ENCODE assay signal across 17 cellular contexts in the genomic region with DNA sequence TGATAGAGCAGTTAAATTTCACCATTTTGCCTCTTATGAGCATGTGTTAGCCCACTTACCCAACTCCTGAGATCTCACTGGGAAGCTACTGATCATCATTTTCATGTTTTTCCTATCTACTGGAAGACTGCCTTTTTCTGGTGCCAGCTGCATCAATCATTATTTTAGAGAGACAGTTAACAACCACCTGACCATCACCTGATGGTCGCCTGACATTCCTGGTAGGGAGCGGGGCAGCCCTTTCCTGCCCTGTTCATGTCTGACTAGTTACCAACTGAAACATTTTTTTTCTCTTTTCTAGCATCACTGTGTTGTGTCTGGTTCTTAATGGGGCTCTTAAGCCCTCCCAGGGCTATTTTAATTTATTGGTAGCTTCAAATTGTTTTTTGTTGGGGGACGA. TPM values are rescaled to one million over a fixed set of nuclear protein-coding genes. Genes with fewer than 3 reads are reported as not detected.
DNase-seq lines count a peak whose midpoint lies in the region; TF ChIP-seq lines count a peak whose summit lies in the region.
"Had no signal": no experiment of that assay in that cellular context is flagged by ENCODE, and none has a peak within 500 bp of the region (broad histone marks: within the 10 kb centered on the region; RNA-seq: fewer than 3 reads in every experiment).

No MANE protein-coding gene starts in this region.

- H3K4me3 ChIP-seq in neutrophil (ENCODE audit: low read depth in 1 of 2, low read length in 1 of 2): no peak overlapping the region
- H3K4me3 ChIP-seq: HAP-1 had no signal

- peak overlapping the region; percentile 65 for H3K27ac ChIP-seq in neutrophil
- H3K27ac ChIP-seq: 22Rv1 had no signal

- H3K9me3 Mint-ChIP-seq in Calu3 (ENCODE audit: low read depth, unreplicated experiment): peaks cover 9% of the 10 kb centered on the region

- H3K4me1 ChIP-seq in neutrophil (ENCODE audit: control insufficient read depth in 1 of 2, insufficient read depth in 1 of 2, low read depth in 1 of 2, low read length in 1 of 2): peaks cover 20 to 27% of the 10 kb centered on the region in 2 experiments
- H3K4me1 ChIP-seq: HAP-1 had no signal

- peaks cover 24% of the 10 kb centered on the region for H3K27me3 Mint-ChIP-seq in Calu3 (ENCODE audit: unreplicated experiment)

- in situ Hi-C loops in SK-MEL-5 (cut with HindIII; ENCODE audit: low pct_unique_long_range_greater_than_20kb, low sequenced_read_pairs): no loop called here

- intact Hi-C loops in Calu3 (cut with micrococcal nuclease; ENCODE audit: unreplicated experiment): loop anchor here (10.0 kb wide), 1 partner anchor 404 kb away; no protein-coding TSS in a partner anchor

- H3K27ac Mint-ChIP-seq in Calu3 (ENCODE audit: unreplicated experiment): no peak overlapping the region
- H3K27ac Mint-ChIP-seq: HFFc6 had no signal

- CTCF ChIA-PET in Calu3 (lab: Charles Lee): interaction anchor here (1.4 to 1.7 kb wide), 2 partner anchors 20 to 180 kb away, joined by 7 read pairs; partner anchors contain the start of gene PATL1

- H3K36me3 ChIP-seq in neutrophil: no peaks in the 10 kb centered on the region
- H3K36me3 ChIP-seq: HAP-1 had no signal

- H3K4me1 Mint-ChIP-seq in Calu3 (ENCODE audit: low read depth, unreplicated experiment): peaks cover 8% of the 10 kb centered on the region
- H3K4me1 Mint-ChIP-seq: CD4-positive, CD25-positive, alpha-beta regulatory T cell had no signal

- H3K9me3 ChIP-seq in neutrophil: no peaks in the 10 kb centered on the region
- H3K9me3 ChIP-seq: HAP-1 had no signal

- H3K36me3 Mint-ChIP-seq in Calu3 (ENCODE audit: insufficient read depth, unreplicated experiment): no peaks in the 10 kb centered on the region
- H3K36me3 Mint-ChIP-seq: CD4-positive, CD25-positive, alpha-beta regulatory T cell had no signal

- no peak overlapping the region for H3K4me3 Mint-ChIP-seq in Calu3 (ENCODE audit: low read depth, unreplicated experiment)
- H3K4me3 Mint-ChIP-seq: CD4-positive, CD25-positive, alpha-beta regulatory T cell; HFFc6 had no signal

- H3K27me3 ChIP-seq in neutrophil: no peaks in the 10 kb centered on the region

- BruUV-seq in Calu3 (replicated peaks; lab: Mats Ljungman, UMichigan): no TSS peak

- DNase-seq in NCI-H146 treated with DMSO at 0.1 percent for 48 hours (lab: John Stamatoyannopoulos, UW; ENCODE audit: unreplicated experiment) (peak; percentile 14), NCI-H146 (lab: John Stamatoyannopoulos, UW) (no peak), SK-MEL-5 (ENCODE audit: low read depth, low spot score) (peak; percentile 72), kidney tubule cell (ENCODE audit: low spot score) (peak; percentile 37), H4 (ENCODE audit: low spot score) (no peak), Calu3 (no peak), NCI-H2227 (lab: John Stamatoyannopoulos, UW; ENCODE audit: unreplicated experiment) (no peak)
- DNase-seq: CD4-positive, CD25-positive, alpha-beta regulatory T cell; DMS79; GOT3; HFFc6 had no signal

- TF ChIP-seq CTCF in neutrophil (IDR thresholded peaks at IDR 0.05): no peak
- no peak for TF ChIP-seq CTCF in Calu3 (IDR thresholded peaks at IDR 0.05; ENCODE audit: unreplicated experiment)

RNA-seq across cellular contexts. Expression of gene PATL1, which starts 20.2 kb away (rescaled TPM):
- 18.4 and 21.0 TPM in 2 replicates for total RNA-seq in SK-MEL-5 (2014; rRNA removed; shearing (Covaris generic))
- polyA plus RNA-seq in SK-MEL-5 (2015; cell fraction: cytosol; rRNA removed): 38.9 and 43.2 TPM in 2 replicates
- 50.4 and 53.8 TPM in 2 replicates for polyA plus RNA-seq in SK-MEL-5 (2015; cell fraction: nucleus; rRNA removed)
- 12.8 and 19.0 TPM in 2 replicates for total RNA-seq in H4 (2014; rRNA removed; shearing (Covaris generic))
- total RNA-seq in Calu3 (2022): 56.9 and 59.8 TPM in 2 replicates

RNA-seq across cellular contexts. Expression of gene OR10V1, which starts 24.6 kb away (rescaled TPM):
- not detected in 2 replicates for total RNA-seq in SK-MEL-5 (2014; rRNA removed; shearing (Covaris generic))
- not detected in 2 replicates for polyA plus RNA-seq in SK-MEL-5 (2015; cell fraction: cytosol; rRNA removed)
- polyA plus RNA-seq in SK-MEL-5 (2015; cell fraction: nucleus; rRNA removed): not detected in 2 replicates
- not detected in 2 replicates for total RNA-seq in H4 (2014; rRNA removed; shearing (Covaris generic))
- total RNA-seq in Calu3 (2022): not detected in 2 replicates
- total RNA-seq: A673; CD4-positive, CD25-positive, alpha-beta regulatory T cell; G401; HFFc6 had no signal
- polyA plus RNA-seq: BJ; CD4-positive, CD25-positive, alpha-beta regulatory T cell had no signal

Comparison
In these comparisons a context has a peak if more than half of its experiments do, and no peak if none do; other contexts are left out.
1. DNase-seq: peak in NCI-H146 treated with DMSO at 0.1 percent for 48 hours (single experiment), SK-MEL-5 (single experiment) and kidney tubule cell (single experiment); none in NCI-H146 (single experiment), H4 (single experiment), Calu3 (single experiment) and NCI-H2227 (single experiment).